Comparison of ENCODE assay signal across 29 cellular contexts in genomic region chr6:159817951-159818739, GRCh38. TPM values are rescaled to one million over a fixed set of nuclear protein-coding genes. Genes with fewer than 3 reads are reported as not detected.
"Had no signal": no experiment of that assay in that cellular context is flagged by ENCODE, and none has a peak within 500 bp of the region (broad histone marks: within the 10 kb centered on the region; RNA-seq: fewer than 3 reads in every experiment).

No MANE protein-coding gene starts in this region.

- H3K4me2 ChIP-seq: hepatocyte, smooth muscle cell had no signal

- ATAC-seq: esophagus mucosa, gastroesophageal sphincter, heart left ventricle, left lung, sciatic nerve had no signal

- H3K4me3 Mint-ChIP-seq: dendritic cell treated with granulocyte-macrophage colony-stimulating factor and Interleukin-4, amounts not matched to agents 40 ng/mL and 50 ng/mL, for 4 days; endodermal cell; nephron progenitor cell had no signal

- H3K27me3 ChIP-seq: colonic mucosa, gastroesophageal sphincter, heart left ventricle, hepatocyte, right atrium auricular region, stomach, thyroid gland, upper lobe of left lung had no signal

- H3K9me3 ChIP-seq: colonic mucosa, gastroesophageal sphincter, heart left ventricle, left lung, prostate gland, right atrium auricular region, stomach, thyroid gland, upper lobe of left lung had no signal

- H3K27ac ChIP-seq: colonic mucosa, epithelial cell of prostate, gastroesophageal sphincter, heart left ventricle, hepatocyte, left lung, prostate gland, right atrium auricular region, stomach, thyroid gland, upper lobe of left lung had no signal

- H3K9me3 Mint-ChIP-seq: dendritic cell treated with granulocyte-macrophage colony-stimulating factor and Interleukin-4, amounts not matched to agents 40 ng/mL and 50 ng/mL, for 4 days; endodermal cell had no signal

- H3K4me3 ChIP-seq: colonic mucosa, gastroesophageal sphincter, heart left ventricle, hepatocyte, left lung, prostate gland, right atrium auricular region, smooth muscle cell, stomach, thyroid gland, upper lobe of left lung had no signal

- H2AFZ ChIP-seq: hepatocyte had no signal

- H3K4me1 ChIP-seq: colonic mucosa, gastroesophageal sphincter, heart left ventricle, prostate gland, right atrium auricular region, thyroid gland had no signal

- H3K27ac Mint-ChIP-seq: dendritic cell treated with granulocyte-macrophage colony-stimulating factor and Interleukin-4, amounts not matched to agents 40 ng/mL and 50 ng/mL, for 4 days; endodermal cell had no signal

- H3K79me2 ChIP-seq: hepatocyte had no signal

- H3K4me1 Mint-ChIP-seq: endodermal cell had no signal

- H3K36me3 ChIP-seq: colonic mucosa, heart left ventricle, prostate gland, right atrium auricular region, stomach, thyroid gland, upper lobe of left lung had no signal

- DNase-seq: colonic mucosa; effector CD8-positive, alpha-beta T cell; endodermal cell; foreskin fibroblast; heart left ventricle; kidney; left lung; nephron progenitor cell; nucleus accumbens; stimulated activated CD4-positive, alpha-beta T cell treated with anti-CD3 and anti-CD28 coated beads, Interleukin-12 subunit alpha, Interleukin-12 subunit beta, amount 100 ng/mL, for 4 hours; stimulated activated CD4-positive, alpha-beta T cell treated with anti-CD3 and anti-CD28 coated beads, Interleukin-1b, Interleukin-23, amount 100 ng/mL, for 48 hours; stimulated activated CD4-positive, alpha-beta T cell treated with anti-CD3 and anti-CD28 coated beads, Interleukin-4, amount 100 ng/mL, for 1 hour; stimulated activated CD8-positive, alpha-beta memory T cell treated with anti-CD3 and anti-CD28 coated beads, Interleukin-4, amount 100 ng/mL, for 48 hours; stimulated activated naive CD4-positive, alpha-beta T cell treated with Interleukin-2 at 50 U/mL for 16 hours; stomach; thyroid gland; upper lobe of left lung had no signal

RNA-seq across cellular contexts. Expression of gene PNLDC1, which starts 18.1 kb away (rescaled TPM):
- total RNA-seq: chondrocyte, endodermal cell, esophagus mucosa, hepatocyte, kidney, osteocyte, sciatic nerve, smooth muscle cell, temporal lobe had no signal
- polyA plus RNA-seq: smooth muscle cell had no signal
